ENCODE assay signal across 10 cellular contexts in the genomic region with DNA sequence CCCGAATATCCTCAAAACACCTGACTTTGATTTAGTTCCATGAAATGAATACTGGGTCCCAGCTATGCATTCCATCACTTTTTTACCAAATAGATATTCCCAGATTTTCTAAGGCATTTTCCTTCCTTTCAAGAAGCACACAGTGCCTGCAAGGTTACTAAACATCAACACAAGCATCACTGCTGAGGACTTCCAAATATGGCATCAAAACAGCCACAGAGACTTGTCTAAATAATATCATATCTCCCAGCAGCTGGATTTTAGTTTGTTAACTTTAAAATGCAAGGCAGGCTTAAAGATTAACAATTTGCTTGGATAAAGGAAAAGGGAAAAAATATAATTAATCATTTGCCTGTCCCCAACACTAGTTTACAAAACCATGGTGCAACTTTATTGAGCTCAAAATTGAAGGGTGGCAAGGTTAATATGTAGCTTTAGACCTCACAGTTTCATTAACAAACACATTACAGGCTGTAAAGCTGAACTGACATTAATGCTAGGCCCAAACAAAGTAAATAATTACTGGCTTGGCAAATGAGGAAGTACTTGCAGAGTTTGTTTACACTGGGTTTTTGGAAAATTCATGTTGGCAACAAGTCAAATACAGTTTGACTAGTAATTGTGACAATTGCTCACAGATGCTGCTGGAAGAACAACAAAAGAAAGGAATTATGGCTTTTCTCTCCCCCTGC.
A peak's percentile ranks its signal among the peaks of the same experiment; 100 is the strongest.
DNase-seq lines count a peak whose midpoint lies in the region; ATAC-seq and TF ChIP-seq lines count a peak whose summit lies in the region.
"Had no signal": no experiment of that assay in that cellular context is flagged by ENCODE, and none has a peak within 500 bp of the region (broad histone marks: within the 10 kb centered on the region; RNA-seq: fewer than 3 reads in every experiment).

No MANE protein-coding gene starts in this region.

- TF ChIP-seq CTCF in osteocyte (IDR thresholded peaks at IDR 0.05), result no peak

- H3K36me3 Mint-ChIP-seq in osteocyte (ENCODE audit: unreplicated experiment), result peaks cover 1% of the 10 kb centered on the region
- H3K36me3 Mint-ChIP-seq: activated naive CD8-positive, alpha-beta T cell treated with anti-CD3 and anti-CD28 coated beads for 36 hours had no signal

- no peaks in the 10 kb centered on the region for H3K9me3 Mint-ChIP-seq in osteocyte (ENCODE audit: unreplicated experiment)
- H3K9me3 Mint-ChIP-seq: activated naive CD8-positive, alpha-beta T cell treated with anti-CD3 and anti-CD28 coated beads for 36 hours had no signal

- peaks cover 65% of the 10 kb centered on the region for H3K4me1 Mint-ChIP-seq in osteocyte (ENCODE audit: unreplicated experiment)
- H3K4me1 Mint-ChIP-seq: activated naive CD8-positive, alpha-beta T cell treated with anti-CD3 and anti-CD28 coated beads for 36 hours had no signal

- peak overlapping the region; percentile 76 for H3K27ac Mint-ChIP-seq in osteocyte (ENCODE audit: unreplicated experiment)
- H3K27ac Mint-ChIP-seq: activated naive CD8-positive, alpha-beta T cell treated with anti-CD3 and anti-CD28 coated beads for 36 hours had no signal

- DNase-seq in GM04503 (ENCODE audit: low read depth) (peak; percentile 49), NCI-H2081 treated with DMSO at 0.1 percent for 48 hours (lab: John Stamatoyannopoulos, UW) (peak; percentile 97), dedifferentiated amniotic fluid mesenchymal stem cell (ENCODE audit: extremely low spot score) (peak; percentile 49), osteocyte (ENCODE audit: extremely low spot score, unreplicated experiment) (no peak), MV-4-11 (lab: John Stamatoyannopoulos, UW) (no peak), OCI-M2 (lab: John Stamatoyannopoulos, UW; ENCODE audit: unreplicated experiment) (no peak), cortex of kidney (lab: John Stamatoyannopoulos, UW) (no peak)
- DNase-seq: activated naive CD8-positive, alpha-beta T cell treated with anti-CD3 and anti-CD28 coated beads for 36 hours; gastrocnemius medialis had no signal

- ATAC-seq in GM19467 (IDR thresholded peaks at IDR 0.05; ENCODE audit: unreplicated experiment), result no peak
- ATAC-seq: gastrocnemius medialis had no signal

- H3K27me3 Mint-ChIP-seq in osteocyte (ENCODE audit: unreplicated experiment), result no peaks in the 10 kb centered on the region
- H3K27me3 Mint-ChIP-seq: activated naive CD8-positive, alpha-beta T cell treated with anti-CD3 and anti-CD28 coated beads for 36 hours had no signal

- no peak overlapping the region for H3K4me3 Mint-ChIP-seq in osteocyte (ENCODE audit: unreplicated experiment)
- H3K4me3 Mint-ChIP-seq: activated naive CD8-positive, alpha-beta T cell treated with anti-CD3 and anti-CD28 coated beads for 36 hours had no signal

Comparison
In these comparisons a context has a peak if more than half of its experiments do, and no peak if none do; other contexts are left out.
1. DNase-seq: peak in GM04503 (single experiment), NCI-H2081 treated with DMSO at 0.1 percent for 48 hours (single experiment) and dedifferentiated amniotic fluid mesenchymal stem cell (single experiment); none in osteocyte (single experiment), MV-4-11 (single experiment), OCI-M2 (single experiment) and cortex of kidney (single experiment).